ENCODE assay signal across 1 cellular context in genomic region chr6:122800906-122801305, GRCh38.
TF ChIP-seq lines count a peak whose summit lies in the region.

No MANE protein-coding gene starts in this region.

TF ChIP-seq in IMR-90, 13 proteins besides CTCF, POLR2A, EP300 and RAD21 (continued from another document):
- no peak for TF ChIP-seq ELK1 (IDR thresholded peaks at IDR 0.05; ENCODE audit: borderline replicate concordance, low read depth, low read length)
- no peak for TF ChIP-seq CHD1 (IDR thresholded peaks at IDR 0.05; ENCODE audit: low read depth, low read length)
- no peak for TF ChIP-seq RFX5 (IDR thresholded peaks at IDR 0.05; ENCODE audit: low read depth, low read length)
- TF ChIP-seq MAZ (IDR thresholded peaks at IDR 0.05; ENCODE audit: borderline replicate concordance, low read depth, low read length) = no peak
- TF ChIP-seq FOS (IDR thresholded peaks at IDR 0.05; ENCODE audit: low read depth, low read length) = no peak
- TF ChIP-seq MAFK (IDR thresholded peaks at IDR 0.05; ENCODE audit: low read depth, low read length) = no peak
- TF ChIP-seq USF2 (IDR thresholded peaks at IDR 0.05; ENCODE audit: low read depth, low read length) = no peak
- no peak for TF ChIP-seq RCOR1 (IDR thresholded peaks at IDR 0.05; ENCODE audit: insufficient replicate concordance, low read length)
- no peak for TF ChIP-seq NFE2L2 (IDR thresholded peaks at IDR 0.05; ENCODE audit: low read depth, low read length)
- no peak for TF ChIP-seq MXI1 (IDR thresholded peaks at IDR 0.05; ENCODE audit: borderline replicate concordance, low read depth, low read length)
